In genomic region chr1:8816831-8817412, GRCh38 we compare ENCODE assay signal across 8 cellular contexts. TPM values are rescaled to one million over a fixed set of nuclear protein-coding genes. Genes with fewer than 3 reads are reported as not detected.
DNase-seq lines count a peak whose midpoint lies in the region; ATAC-seq and TF ChIP-seq lines count a peak whose summit lies in the region.

No MANE protein-coding gene starts in this region.

- H3K27ac ChIP-seq in ovary = peak overlapping the region; percentile 26 to 97

- no peak for TF ChIP-seq EP300 in ovary (IDR thresholded peaks at IDR 0.05)

- H3K36me3 ChIP-seq in BJ (ENCODE audit: control insufficient read depth, insufficient read depth, low read length) = no peaks in the 10 kb centered on the region
- no peaks in the 10 kb centered on the region for H3K36me3 ChIP-seq in ovary

- 0 to 1% (median 1%) methylated on average over 24 to 41 of the region's 41 CpGs for WGBS in ovary, 3 donors

- no peak for DNase-seq in BJ (ENCODE audit: low read depth)
- peak; percentile 19 for DNase-seq in MV-4-11 (lab: John Stamatoyannopoulos, UW)
- DNase-seq in activated gamma-delta T cell treated with Interleukin-2 at 50 U/mL for 16 hours = peak; percentile 20
- DNase-seq in glomerular visceral epithelial cell (ENCODE audit: extremely low spot score) = peak; percentile 13
- peak; percentile 26 to 58 (median 42) for DNase-seq in ovary
- no peak for DNase-seq in amniotic stem cell (lab: John Stamatoyannopoulos, UW)
- DNase-seq in hippocampal formation (lab: John Stamatoyannopoulos, UW) = no peak

- ATAC-seq in GM19395 (IDR thresholded peaks at IDR 0.05; ENCODE audit: unreplicated experiment) = peak; percentile 27

- no peaks in the 10 kb centered on the region for H3K4me1 ChIP-seq in ovary (ENCODE audit: insufficient read depth)

- H3K4me3 ChIP-seq in BJ (ENCODE audit: low read depth, low read length) (peak overlapping the region; percentile 91), ovary (peak overlapping the region; percentile 84)

- no peak for TF ChIP-seq CTCF in BJ (IDR thresholded peaks at IDR 0.05; ENCODE audit: insufficient read depth, low read depth, low read length)
- TF ChIP-seq CTCF in ovary (IDR thresholded peaks at IDR 0.05) = no peak

- TF ChIP-seq POLR2A in ovary (IDR thresholded peaks at IDR 0.05) = no peak

- CTCF ChIA-PET in BJ (lab: Yijun Ruan, JAX) = interaction anchor here (1.5 kb wide), 1 partner anchor 32 kb away, joined by 3 read pairs; no protein-coding TSS in a partner anchor

- POLR2A ChIA-PET in BJ (lab: Charles Lee) = interaction anchor here (0.6 kb wide), 2 partner anchors 128 to 710 kb away, joined by 3 to 9 read pairs; no protein-coding TSS in a partner anchor

- no peaks in the 10 kb centered on the region for H3K9me3 ChIP-seq in ovary

- H3K27me3 ChIP-seq in BJ (ENCODE audit: control insufficient read depth, insufficient read depth, low read length) = no peaks in the 10 kb centered on the region
- no peaks in the 10 kb centered on the region for H3K27me3 ChIP-seq in ovary

- intact Hi-C loops in ovary (cut with DNase I) = no loop called here

RNA-seq across cellular contexts. Expression of gene RERE, which starts 0.5 kb away (rescaled TPM):
- polyA plus RNA-seq in BJ (2011; rRNA removed) (3.8 and 5.9 TPM in 2 replicates), ovary (10 to 100 TPM; 36.7 to 69.3 TPM)
- polyA minus RNA-seq in BJ (2011; rRNA and poly(A)+ RNA removed) = 42.7 and 57.8 TPM in 2 replicates
- total RNA-seq in ovary = 100 to 1,000 TPM in 5 of 7 donors, 10 to 100 TPM in 2; 62.8 to 119 (median 115) TPM

Comparison
In these comparisons a context has a peak if more than half of its experiments do, and no peak if none do; other contexts are left out.
1. DNase-seq: peak in MV-4-11 (single experiment), activated gamma-delta T cell treated with Interleukin-2 at 50 U/mL for 16 hours (single experiment), glomerular visceral epithelial cell (single experiment) and ovary (5 of 5); none in BJ (single experiment), amniotic stem cell (single experiment) and hippocampal formation (0 of 2).